In genomic region chr20:6644818-6645620, GRCh38 we compare ENCODE assay signal across 10 cellular contexts.
"Had no signal": no experiment of that assay in that cellular context is flagged by ENCODE, and none has a peak within 500 bp of the region (broad histone marks: within the 10 kb centered on the region; RNA-seq: fewer than 3 reads in every experiment).

No MANE protein-coding gene starts in this region.

- DNase-seq: activated CD8-positive, alpha-beta T cell treated with anti-CD3 and anti-CD28 coated beads, Interleukin-2, amount 10 ng/mL, durations not matched to agents 7 days and 5 days; activated naive CD4-positive, alpha-beta T cell treated with anti-CD3 and anti-CD28 coated beads for 36 hours; foreskin fibroblast; glutamatergic neuron; naive thymus-derived CD4-positive, alpha-beta T cell; right cardiac atrium; stimulated activated CD4-positive, alpha-beta T cell treated with anti-CD3 and anti-CD28 coated beads, Interleukin-2, amount 100 ng/mL, for 24 hours; stimulated activated naive CD4-positive, alpha-beta T cell treated with Interleukin-2 at 50 U/mL for 16 hours had no signal

- H3K4me1 ChIP-seq: esophagus muscularis mucosa, suprapubic skin had no signal

- H3K9me3 ChIP-seq: esophagus muscularis mucosa, suprapubic skin had no signal

- H3K36me3 ChIP-seq: esophagus muscularis mucosa, suprapubic skin had no signal

- H3K27me3 ChIP-seq: esophagus muscularis mucosa, suprapubic skin had no signal

- ATAC-seq: activated CD8-positive, alpha-beta T cell treated with anti-CD3 and anti-CD28 coated beads, Interleukin-2, amount 10 ng/mL, durations not matched to agents 7 days and 5 days; naive thymus-derived CD4-positive, alpha-beta T cell; right cardiac atrium had no signal

- H3K27ac ChIP-seq: esophagus muscularis mucosa, suprapubic skin had no signal

- H3K4me3 ChIP-seq: esophagus muscularis mucosa, suprapubic skin had no signal
